In genomic region chr4:132958457-132959263, GRCh38 we compare ENCODE assay signal across 22 cellular contexts.
A peak's percentile ranks its signal among the peaks of the same experiment; 100 is the strongest.
DNase-seq lines count a peak whose midpoint lies in the region; FAIRE-seq and TF ChIP-seq lines count a peak whose summit lies in the region.
"Had no signal": no experiment of that assay in that cellular context is flagged by ENCODE, and none has a peak within 500 bp of the region (broad histone marks: within the 10 kb centered on the region; RNA-seq: fewer than 3 reads in every experiment).

No MANE protein-coding gene starts in this region.

- no peaks in the 10 kb centered on the region for H3K27me3 ChIP-seq in dorsolateral prefrontal cortex
- no peaks in the 10 kb centered on the region for H3K27me3 ChIP-seq in effector memory CD4-positive, alpha-beta T cell (replicated peaks; ENCODE audit: control insufficient read depth, insufficient read depth, low read length, poor library complexity, severe bottlenecking)
- H3K27me3 ChIP-seq: SJSA1 had no signal

- FAIRE-seq in D721Med (lab: Jason Lieb, UNC) = no peak
- FAIRE-seq: GM18507 had no signal

- H3K36me3 ChIP-seq in effector memory CD4-positive, alpha-beta T cell (ENCODE audit: control insufficient read depth, insufficient read depth, low read length) = no peaks in the 10 kb centered on the region
- H3K36me3 ChIP-seq: SJSA1 had no signal

- TF ChIP-seq CTCF in dorsolateral prefrontal cortex (IDR thresholded peaks at IDR 0.05 in 54 of 56, conservative IDR thresholded peaks at IDR 0.05 in 2 of 56; ENCODE audit: low read depth in 1 of 56, partially characterized antibody in 56 of 56) (no peak), D721Med (IDR thresholded peaks at IDR 0.05; ENCODE audit: insufficient read depth, missing control alignments) (no peak)

- no peak overlapping the region for H3K4me3 ChIP-seq in dorsolateral prefrontal cortex
- no peak overlapping the region for H3K4me3 ChIP-seq in effector memory CD4-positive, alpha-beta T cell (ENCODE audit: insufficient read depth, low read depth, low read length, poor library complexity, severe bottlenecking)
- H3K4me3 ChIP-seq: GM23248, SJSA1 had no signal

- intact Hi-C loops in dorsolateral prefrontal cortex (cut with DNase I) = loop anchor here (5.0 kb wide), 1 partner anchor 189 kb away; the partner anchor contains the start of gene PCDH10 (in 2 of the 2)

- H3K9me3 ChIP-seq in effector memory CD4-positive, alpha-beta T cell (ENCODE audit: control insufficient read depth, low read length) = peaks cover 4% of the 10 kb centered on the region

- H3K27ac ChIP-seq in angular gyrus (ENCODE audit: low read depth, low read length) = peak overlapping the region; percentile 77
- H3K27ac ChIP-seq in dorsolateral prefrontal cortex = peak overlapping the region in 56 of 59 donors; percentile 0 to 98 (median 90)
- H3K27ac ChIP-seq in substantia nigra (ENCODE audit: low read depth, low read length, poor library complexity, severe bottlenecking) = peak overlapping the region; percentile 80
- no peak overlapping the region for H3K27ac ChIP-seq in effector memory CD4-positive, alpha-beta T cell (ENCODE audit: insufficient read depth, low read length, poor library complexity, severe bottlenecking)
- H3K27ac ChIP-seq: GM23248, SJSA1 had no signal

- H3K4me1 ChIP-seq in effector memory CD4-positive, alpha-beta T cell (ENCODE audit: control insufficient read depth, insufficient read depth, low read length, poor library complexity, severe bottlenecking) = no peaks in the 10 kb centered on the region
- H3K4me1 ChIP-seq: SJSA1 had no signal

- DNase-seq in dorsolateral prefrontal cortex = no peak
- peak; percentile 81 for DNase-seq in mesenteric fat pad (ENCODE audit: low spot score)
- DNase-seq in substantia nigra (lab: John Stamatoyannopoulos, UW) = no peak
- DNase-seq in D721Med (ENCODE audit: insufficient read length, low spot score) = no peak
- DNase-seq in MV-4-11 (lab: John Stamatoyannopoulos, UW) = no peak
- DNase-seq in NCI-H446 (lab: John Stamatoyannopoulos, UW) = no peak
- no peak for DNase-seq in effector memory CD4-positive, alpha-beta T cell
- DNase-seq: Calu3, DMS153, GM23248, H7, KBM-7, NCI-H1417, NCI-H1694, NCI-H2081, NCI-H2171, NCI-H345, NCI-H524 treated with DMSO at 0.1 percent for 48 hours, NCI-H774 had no signal
